Comparison of ENCODE assay signal across 9 cellular contexts in the genomic region with DNA sequence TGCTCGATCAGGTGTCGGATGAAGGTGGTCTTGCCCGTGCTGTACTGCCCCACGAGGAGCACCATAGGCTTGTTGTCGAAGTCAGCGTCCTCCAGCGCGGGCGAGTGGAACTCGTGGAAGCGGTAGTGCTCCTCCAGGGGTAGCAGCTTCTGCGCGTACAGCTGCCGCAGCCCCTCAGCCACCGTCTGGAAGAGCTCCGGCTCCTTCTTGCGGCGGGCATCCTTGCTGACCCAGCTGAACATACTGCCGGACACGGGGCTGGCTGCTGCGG. TPM values are rescaled to one million over a fixed set of nuclear protein-coding genes. Genes with fewer than 3 reads are reported as not detected.
DNase-seq lines count a peak whose midpoint lies in the region; ATAC-seq and TF ChIP-seq lines count a peak whose summit lies in the region.
"Had no signal": no experiment of that assay in that cellular context is flagged by ENCODE, and none has a peak within 500 bp of the region (broad histone marks: within the 10 kb centered on the region; RNA-seq: fewer than 3 reads in every experiment).

No MANE protein-coding gene starts in this region.

- H3K4me2 ChIP-seq in parathyroid adenoma (ENCODE audit: low read length) = peak overlapping the region; percentile 92

- H3K9me3 Mint-ChIP-seq in activated T-cell treated with anti-CD3 and anti-CD28 coated beads, Interleukin-2, amount 50 U/mL, for 72 hours = no peaks in the 10 kb centered on the region

- DNase-seq in activated T-cell treated with anti-CD3 and anti-CD28 coated beads, Interleukin-2, amount 50 U/mL, for 72 hours = no peak
- no peak for DNase-seq in activated T-cell treated with anti-CD3 and anti-CD28 coated beads, Interleukin-2, amount 50 U/mL, for 48 hours
- DNase-seq in fibroblast of mammary gland (ENCODE audit: low read depth) = no peak
- no peak for DNase-seq in kidney glomerular epithelial cell (lab: John Stamatoyannopoulos, UW)
- DNase-seq in NCI-H1048 (lab: John Stamatoyannopoulos, UW) = no peak
- DNase-seq in activated CD4-positive, alpha-beta T cell treated with anti-CD3 and anti-CD28 coated beads, Interleukin-2, amount 50 U/mL, for 48 hours = no peak

- no peak for TF ChIP-seq CTCF in fibroblast of mammary gland (conservative IDR thresholded peaks at IDR 0.05; ENCODE audit: control insufficient read depth, insufficient read depth, low read depth, low read length)
- no peak for TF ChIP-seq CTCF in parathyroid adenoma (IDR thresholded peaks at IDR 0.05)

- H3K36me3 ChIP-seq in parathyroid adenoma (ENCODE audit: control insufficient read depth, insufficient read depth, low read length) = no peaks in the 10 kb centered on the region

- peaks cover 65% of the 10 kb centered on the region for H3K4me1 Mint-ChIP-seq in activated T-cell treated with anti-CD3 and anti-CD28 coated beads, Interleukin-2, amount 50 U/mL, for 72 hours (ENCODE audit: low read depth)

- ATAC-seq in activated T-cell treated with anti-CD3 and anti-CD28 coated beads, Interleukin-2, amount 50 U/mL, for 72 hours (replicated peaks in 1 of 2) = no peak
- peak; percentile 47 for ATAC-seq in SK-N-SH treated with all-trans-retinoic acid at 6 μM for 48 hours

- peak overlapping the region; percentile 92 for H3K27ac Mint-ChIP-seq in activated T-cell treated with anti-CD3 and anti-CD28 coated beads, Interleukin-2, amount 50 U/mL, for 72 hours

- peaks cover 6% of the 10 kb centered on the region for H3K4me1 ChIP-seq in parathyroid adenoma

- H3K4me3 Mint-ChIP-seq in activated T-cell treated with anti-CD3 and anti-CD28 coated beads, Interleukin-2, amount 50 U/mL, for 72 hours = peak overlapping the region; percentile 94 to 95

- peak overlapping the region; percentile 95 for H3K4me3 ChIP-seq in fibroblast of mammary gland (ENCODE audit: control insufficient read depth, low read depth, low read length)
- peak overlapping the region; percentile 84 for H3K4me3 ChIP-seq in parathyroid adenoma (ENCODE audit: low read depth, low read length)

- peaks cover 7% of the 10 kb centered on the region for H3K79me2 ChIP-seq in parathyroid adenoma

- peak overlapping the region; percentile 60 for H3K27ac ChIP-seq in parathyroid adenoma

- H3K9me3 ChIP-seq in parathyroid adenoma (ENCODE audit: control insufficient read depth, low read length) = no peaks in the 10 kb centered on the region

- no peaks in the 10 kb centered on the region for H3K27me3 Mint-ChIP-seq in activated T-cell treated with anti-CD3 and anti-CD28 coated beads, Interleukin-2, amount 50 U/mL, for 72 hours (ENCODE audit: low read depth)

- H3K9ac ChIP-seq in parathyroid adenoma = no peak overlapping the region

- peaks cover 25 to 28% of the 10 kb centered on the region in 2 donors for H3K36me3 Mint-ChIP-seq in activated T-cell treated with anti-CD3 and anti-CD28 coated beads, Interleukin-2, amount 50 U/mL, for 72 hours (ENCODE audit: insufficient read depth in 2 of 2)

- peak overlapping the region; percentile 87 for H2AFZ ChIP-seq in parathyroid adenoma

- H3K27me3 ChIP-seq in parathyroid adenoma (ENCODE audit: control insufficient read depth, insufficient read depth, low read length) = no peaks in the 10 kb centered on the region

TF ChIP-seq in SK-N-SH treated with all-trans-retinoic acid at 6 μM for 48 hours, 23 proteins besides CTCF, POLR2A, EP300 and RAD21:
- TF ChIP-seq ZNF565 (CRISPR knock-in tag; conservative IDR thresholded peaks at IDR 0.05; ENCODE audit: low read depth) = no peak

RNA-seq across cellular contexts. Expression of gene EHD1, which starts 0.3 kb away (rescaled TPM):
- total RNA-seq in activated T-cell treated with anti-CD3 and anti-CD28 coated beads, Interleukin-2, amount 50 U/mL, for 72 hours = 100 to 1,000 TPM; 136 to 159 TPM

RNA-seq across cellular contexts. Expression of gene CDC42BPG, which starts 33.7 kb away (rescaled TPM):
- 1 to 10 TPM; 1.1 to 1.5 TPM for total RNA-seq in activated T-cell treated with anti-CD3 and anti-CD28 coated beads, Interleukin-2, amount 50 U/mL, for 72 hours

RNA-seq across cellular contexts. Expression of gene ATG2A, which starts 38.9 kb away (rescaled TPM):
- total RNA-seq in activated T-cell treated with anti-CD3 and anti-CD28 coated beads, Interleukin-2, amount 50 U/mL, for 72 hours = 10 to 100 TPM; 20.9 to 27.0 TPM

RNA-seq across cellular contexts. Expression of gene PPP2R5B, which starts 46.3 kb away (rescaled TPM):
- 10 to 100 TPM; 15.0 to 24.0 TPM for total RNA-seq in activated T-cell treated with anti-CD3 and anti-CD28 coated beads, Interleukin-2, amount 50 U/mL, for 72 hours

RNA-seq across cellular contexts. Expression of gene GPHA2, which starts 57.5 kb away (rescaled TPM):
- total RNA-seq in activated T-cell treated with anti-CD3 and anti-CD28 coated beads, Interleukin-2, amount 50 U/mL, for 72 hours = under 1 TPM; 0.58 to 0.81 TPM
- total RNA-seq: dermis microvascular lymphatic vessel endothelial cell had no signal
